8 cellular contexts compared by ENCODE assay signal in the genomic region with DNA sequence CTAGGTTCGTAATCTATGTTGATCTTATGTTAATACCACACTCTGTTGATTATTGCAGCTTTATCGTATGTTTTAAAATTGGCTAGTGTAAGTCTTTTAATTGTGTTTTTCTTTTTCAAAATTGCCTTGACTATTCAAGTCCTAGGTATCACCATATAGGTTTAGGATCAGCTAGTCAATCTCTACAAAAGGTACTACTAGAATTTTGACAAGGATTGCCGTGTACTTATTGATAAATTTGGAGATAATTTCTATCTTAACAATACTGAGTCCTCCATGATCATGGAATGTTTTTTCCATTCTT.
DNase-seq lines count a peak whose midpoint lies in the region; TF ChIP-seq lines count a peak whose summit lies in the region.

No MANE protein-coding gene starts in this region.

- peak overlapping the region; percentile 47 for H3K4me3 ChIP-seq in BLaER1
- peak overlapping the region; percentile 42 for H3K4me3 ChIP-seq in NT2/D1 (ENCODE audit: insufficient read length, low read depth)
- peak overlapping the region; percentile 47 for H3K4me3 ChIP-seq in endocrine pancreas (ENCODE audit: control insufficient read depth, insufficient read depth, low read length)
- peak overlapping the region; percentile 37 for H3K4me3 ChIP-seq in ovary

- no peak for TF ChIP-seq CTCF in ovary (IDR thresholded peaks at IDR 0.05)

- H3K36me3 ChIP-seq in BLaER1 (no peaks in the 10 kb centered on the region), NT2/D1 (ENCODE audit: insufficient read depth, insufficient read length, low read length) (no peaks in the 10 kb centered on the region), endocrine pancreas (ENCODE audit: control insufficient read depth, insufficient read depth, low read length) (no peaks in the 10 kb centered on the region), ovary (no peaks in the 10 kb centered on the region)

- no peak for TF ChIP-seq EP300 in ovary (IDR thresholded peaks at IDR 0.05)

- 31 to 40% (median 32%) methylated on average over 3 of the region's 3 CpGs for whole genome bisulfite sequencing in ovary, 3 donors

- H3K27ac ChIP-seq in BLaER1 (no peak overlapping the region), ovary (no peak overlapping the region)

- DNase-seq in NT2/D1 (ENCODE audit: low read depth, low spot score) (no peak), ovary (no peak), COR-L47 (lab: John Stamatoyannopoulos, UW) (no peak), DMS53 (lab: John Stamatoyannopoulos, UW) (no peak), KG1 (lab: John Stamatoyannopoulos, UW) (no peak), GM03348 (ENCODE audit: low spot score) (no peak)

- peaks cover 23% of the 10 kb centered on the region for H3K27me3 ChIP-seq in BLaER1
- H3K27me3 ChIP-seq in NT2/D1 (ENCODE audit: insufficient read depth, insufficient read length): no peaks in the 10 kb centered on the region
- H3K27me3 ChIP-seq in endocrine pancreas (ENCODE audit: control insufficient read depth, insufficient read depth, low read length): no peaks in the 10 kb centered on the region
- no peaks in the 10 kb centered on the region for H3K27me3 ChIP-seq in ovary

- H3K9ac ChIP-seq in BLaER1 (no peak overlapping the region), NT2/D1 (ENCODE audit: insufficient read length, low read depth) (peak overlapping the region; percentile 50), endocrine pancreas (ENCODE audit: control insufficient read depth, insufficient read depth, low read length) (no peak overlapping the region)

- TF ChIP-seq POLR2A in ovary (IDR thresholded peaks at IDR 0.05): no peak

- H4K20me1 ChIP-seq in BLaER1: no peaks in the 10 kb centered on the region

- peaks cover 13% of the 10 kb centered on the region for H3K9me3 ChIP-seq in BLaER1
- H3K9me3 ChIP-seq in NT2/D1 (ENCODE audit: insufficient read depth, low read length): no peaks in the 10 kb centered on the region
- H3K9me3 ChIP-seq in endocrine pancreas (ENCODE audit: control insufficient read depth, low read length): no peaks in the 10 kb centered on the region
- peaks cover 0 to 3% of the 10 kb centered on the region in 2 donors for H3K9me3 ChIP-seq in ovary

- H3K4me2 ChIP-seq in BLaER1: no peak overlapping the region

- H3K4me1 ChIP-seq in BLaER1 (no peaks in the 10 kb centered on the region), NT2/D1 (ENCODE audit: insufficient read depth, insufficient read length) (no peaks in the 10 kb centered on the region), endocrine pancreas (ENCODE audit: control insufficient read depth, insufficient read depth, low read length) (peaks cover 4% of the 10 kb centered on the region), ovary (ENCODE audit: insufficient read depth) (no peaks in the 10 kb centered on the region)

- intact Hi-C loops in ovary (cut with DNase I): no loop called here
